2 cellular contexts compared by ENCODE assay signal in the genomic region with DNA sequence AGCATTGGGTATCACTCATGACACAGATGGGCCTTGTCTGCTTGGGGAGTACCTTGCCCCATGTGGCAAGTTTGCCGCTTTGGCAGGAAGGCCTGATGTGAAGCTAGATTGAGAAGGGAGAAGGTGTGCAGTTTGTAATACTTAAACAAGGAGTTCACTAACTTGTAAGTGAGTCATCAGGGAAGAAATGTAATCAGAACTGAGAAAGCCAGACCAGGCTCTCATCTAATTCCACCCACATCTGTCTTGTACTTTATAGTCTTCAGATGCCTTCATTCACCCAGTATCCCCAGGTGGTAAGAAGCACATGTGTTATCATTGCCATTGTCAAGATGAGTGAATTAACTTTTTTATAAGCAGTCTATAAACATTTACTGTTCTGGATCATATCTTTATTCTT.
TF ChIP-seq lines count a peak whose summit lies in the region.

No MANE protein-coding gene starts in this region.

TF ChIP-seq in GM12878, 131 proteins besides CTCF, POLR2A, EP300 and RAD21 (continued from another document):
- TF ChIP-seq, protein P1, sequence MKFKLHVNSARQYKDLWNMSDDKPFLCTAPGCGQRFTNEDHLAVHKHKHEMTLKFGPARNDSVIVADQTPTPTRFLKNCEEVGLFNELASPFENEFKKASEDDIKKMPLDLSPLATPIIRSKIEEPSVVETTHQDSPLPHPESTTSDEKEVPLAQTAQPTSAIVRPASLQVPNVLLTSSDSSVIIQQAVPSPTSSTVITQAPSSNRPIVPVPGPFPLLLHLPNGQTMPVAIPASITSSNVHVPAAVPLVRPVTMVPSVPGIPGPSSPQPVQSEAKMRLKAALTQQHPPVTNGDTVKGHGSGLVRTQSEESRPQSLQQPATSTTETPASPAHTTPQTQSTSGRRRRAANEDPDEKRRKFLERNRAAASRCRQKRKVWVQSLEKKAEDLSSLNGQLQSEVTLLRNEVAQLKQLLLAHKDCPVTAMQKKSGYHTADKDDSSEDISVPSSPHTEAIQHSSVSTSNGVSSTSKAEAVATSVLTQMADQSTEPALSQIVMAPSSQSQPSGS (IDR thresholded peaks at IDR 0.05; ENCODE audit: low read length) = no peak
- no peak for TF ChIP-seq NFYA (IDR thresholded peaks at IDR 0.05; ENCODE audit: borderline replicate concordance, low read depth, low read length)
- no peak for TF ChIP-seq ZNF217 (IDR thresholded peaks at IDR 0.05)
- no peak for TF ChIP-seq KDM1A (IDR thresholded peaks at IDR 0.05; ENCODE audit: borderline replicate concordance)
- TF ChIP-seq SUPT20H (IDR thresholded peaks at IDR 0.05; ENCODE audit: borderline replicate concordance, control insufficient read depth, low read depth, low read length) = no peak
- TF ChIP-seq CREM (IDR thresholded peaks at IDR 0.05; ENCODE audit: low read depth) = no peak
- TF ChIP-seq, protein P2, sequence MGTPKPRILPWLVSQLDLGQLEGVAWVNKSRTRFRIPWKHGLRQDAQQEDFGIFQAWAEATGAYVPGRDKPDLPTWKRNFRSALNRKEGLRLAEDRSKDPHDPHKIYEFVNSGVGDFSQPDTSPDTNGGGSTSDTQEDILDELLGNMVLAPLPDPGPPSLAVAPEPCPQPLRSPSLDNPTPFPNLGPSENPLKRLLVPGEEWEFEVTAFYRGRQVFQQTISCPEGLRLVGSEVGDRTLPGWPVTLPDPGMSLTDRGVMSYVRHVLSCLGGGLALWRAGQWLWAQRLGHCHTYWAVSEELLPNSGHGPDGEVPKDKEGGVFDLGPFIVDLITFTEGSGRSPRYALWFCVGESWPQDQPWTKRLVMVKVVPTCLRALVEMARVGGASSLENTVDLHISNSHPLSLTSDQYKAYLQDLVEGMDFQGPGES (IDR thresholded peaks at IDR 0.05) = no peak
- no peak for TF ChIP-seq CHD4 (IDR thresholded peaks at IDR 0.05)

TF ChIP-seq in HepG2, 621 proteins besides CTCF, POLR2A, EP300 and RAD21 (continued from another document):
- TF ChIP-seq, protein P3, sequence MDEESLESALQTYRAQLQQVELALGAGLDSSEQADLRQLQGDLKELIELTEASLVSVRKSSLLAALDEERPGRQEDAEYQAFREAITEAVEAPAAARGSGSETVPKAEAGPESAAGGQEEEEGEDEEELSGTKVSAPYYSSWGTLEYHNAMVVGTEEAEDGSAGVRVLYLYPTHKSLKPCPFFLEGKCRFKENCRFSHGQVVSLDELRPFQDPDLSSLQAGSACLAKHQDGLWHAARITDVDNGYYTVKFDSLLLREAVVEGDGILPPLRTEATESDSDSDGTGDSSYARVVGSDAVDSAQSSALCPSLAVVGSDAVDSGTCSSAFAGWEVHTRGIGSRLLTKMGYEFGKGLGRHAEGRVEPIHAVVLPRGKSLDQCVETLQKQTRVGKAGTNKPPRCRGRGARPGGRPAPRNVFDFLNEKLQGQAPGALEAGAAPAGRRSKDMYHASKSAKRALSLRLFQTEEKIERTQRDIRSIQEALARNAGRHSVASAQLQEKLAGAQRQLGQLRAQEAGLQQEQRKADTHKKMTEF (CRISPR knock-in tag; IDR thresholded peaks at IDR 0.05) = no peak
- TF ChIP-seq ZFP1 (CRISPR knock-in tag; IDR thresholded peaks at IDR 0.05) = no peak
- TF ChIP-seq ZNF263 (CRISPR knock-in tag; IDR thresholded peaks at IDR 0.05) = no peak
